ENCODE assay signal across 8 cellular contexts in genomic region chr3:108014943-108015342, GRCh38.
"Had no signal": no experiment of that assay in that cellular context is flagged by ENCODE, and none has a peak within 500 bp of the region (broad histone marks: within the 10 kb centered on the region; RNA-seq: fewer than 3 reads in every experiment).

No MANE protein-coding gene starts in this region.

- ATAC-seq: HCT116, K562 had no signal

- H3K27ac ChIP-seq: GM23248 had no signal

- H3K4me3 Mint-ChIP-seq: HFFc6 had no signal

- H3K4me3 ChIP-seq: GM23248, HAP-1, K562 had no signal

- H3K36me3 ChIP-seq: HAP-1 had no signal

- DNase-seq: GM23248, H7, HFFc6, IMR-90, KG1 had no signal

- H3K9me3 Mint-ChIP-seq: HFFc6 had no signal

- H3K27ac Mint-ChIP-seq: HFFc6 had no signal

- H3K9me3 ChIP-seq: HAP-1 had no signal
